Comparison of ENCODE assay signal across 11 cellular contexts in the genomic region with DNA sequence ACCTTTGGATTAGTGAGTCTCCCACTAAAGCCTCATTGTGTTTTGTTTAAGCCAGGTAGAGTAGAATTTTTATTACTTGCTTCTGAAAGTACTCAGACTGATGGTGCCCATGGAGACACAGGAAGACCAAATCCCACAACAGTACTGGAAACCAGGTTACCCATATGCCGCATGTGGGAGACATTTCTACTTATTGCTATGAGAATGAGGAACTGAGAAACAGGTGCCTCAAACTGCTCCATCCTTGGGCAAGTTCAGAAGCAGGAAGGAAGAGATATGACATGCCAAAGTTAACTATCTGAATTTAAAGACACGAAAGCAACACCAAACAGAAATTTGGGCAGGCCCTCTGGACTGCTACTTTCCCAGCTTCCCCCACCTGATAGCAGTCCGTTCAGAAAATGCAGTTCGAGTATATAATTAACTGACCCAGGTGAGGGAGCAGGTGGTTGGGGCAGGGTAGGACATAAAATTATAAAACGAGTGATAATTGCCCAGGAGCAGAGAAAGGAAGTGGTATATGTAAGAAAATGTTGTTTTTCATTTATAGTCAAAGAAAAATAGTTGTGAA.
DNase-seq lines count a peak whose midpoint lies in the region; ATAC-seq and TF ChIP-seq lines count a peak whose summit lies in the region.
"Had no signal": no experiment of that assay in that cellular context is flagged by ENCODE, and none has a peak within 500 bp of the region (broad histone marks: within the 10 kb centered on the region; RNA-seq: fewer than 3 reads in every experiment).

No MANE protein-coding gene starts in this region.

- H3K4me3 Mint-ChIP-seq in activated CD8-positive, alpha-beta T cell treated with anti-CD3 and anti-CD28 coated beads for 36 hours, result no peak overlapping the region
- H3K4me3 Mint-ChIP-seq in effector memory CD8-positive, alpha-beta T cell, result no peak overlapping the region
- H3K4me3 Mint-ChIP-seq: activated naive CD8-positive, alpha-beta T cell; nephron progenitor cell; WTC11 had no signal

- H3K27me3 Mint-ChIP-seq in activated CD8-positive, alpha-beta T cell treated with anti-CD3 and anti-CD28 coated beads for 36 hours, result no peaks in the 10 kb centered on the region
- H3K27me3 Mint-ChIP-seq in effector memory CD8-positive, alpha-beta T cell, result no peaks in the 10 kb centered on the region
- H3K27me3 Mint-ChIP-seq: activated naive CD8-positive, alpha-beta T cell had no signal

- no peaks in the 10 kb centered on the region for H3K36me3 Mint-ChIP-seq in activated CD8-positive, alpha-beta T cell treated with anti-CD3 and anti-CD28 coated beads for 36 hours (ENCODE audit: low read depth)
- peaks cover 3% of the 10 kb centered on the region for H3K36me3 Mint-ChIP-seq in effector memory CD8-positive, alpha-beta T cell (ENCODE audit: insufficient read depth)
- H3K36me3 Mint-ChIP-seq: activated naive CD8-positive, alpha-beta T cell; WTC11 had no signal

- intact Hi-C loops in activated CD8-positive, alpha-beta T cell treated with anti-CD3 and anti-CD28 coated beads for 36 hours (cut with micrococcal nuclease), result no loop called here

- POLR2A ChIA-PET in activated CD8-positive, alpha-beta T cell treated with anti-CD3 and anti-CD28 coated beads for 36 hours (lab: Charles Lee), result no interaction called here

- no peak for TF ChIP-seq CTCF in GM13977 (IDR thresholded peaks at IDR 0.05; ENCODE audit: extremely low read depth, insufficient read depth, missing control alignments)
- no peak for TF ChIP-seq CTCF in activated CD8-positive, alpha-beta T cell treated with anti-CD3 and anti-CD28 coated beads for 36 hours (IDR thresholded peaks at IDR 0.05)

- in situ Hi-C loops in GM13977 (cut with MboI; ENCODE audit: low pct_unique_long_range_greater_than_20kb, low sequenced_read_pairs, unreplicated experiment), result no loop called here

- H3K9me3 Mint-ChIP-seq in activated CD8-positive, alpha-beta T cell treated with anti-CD3 and anti-CD28 coated beads for 36 hours, result peaks cover 3% of the 10 kb centered on the region
- H3K9me3 Mint-ChIP-seq in effector memory CD8-positive, alpha-beta T cell, result peaks cover 0 to 5% of the 10 kb centered on the region in 2 donors
- H3K9me3 Mint-ChIP-seq: nephron progenitor cell had no signal

- CTCF ChIA-PET in activated CD8-positive, alpha-beta T cell treated with anti-CD3 and anti-CD28 coated beads for 36 hours (lab: Charles Lee), result no interaction called here

- H3K27ac Mint-ChIP-seq in activated CD8-positive, alpha-beta T cell treated with anti-CD3 and anti-CD28 coated beads for 36 hours, result no peak overlapping the region
- H3K27ac Mint-ChIP-seq in effector memory CD8-positive, alpha-beta T cell, result no peak overlapping the region
- H3K27ac Mint-ChIP-seq: activated naive CD8-positive, alpha-beta T cell; nephron progenitor cell; WTC11 had no signal

- no peaks in the 10 kb centered on the region for H3K4me1 Mint-ChIP-seq in activated CD8-positive, alpha-beta T cell treated with anti-CD3 and anti-CD28 coated beads for 36 hours (ENCODE audit: low read depth)
- no peaks in the 10 kb centered on the region for H3K4me1 Mint-ChIP-seq in effector memory CD8-positive, alpha-beta T cell (ENCODE audit: low read depth in 2 of 2)

- DNase-seq in GM13977 (ENCODE audit: low spot score) (peak; percentile 2), NAMALWA (ENCODE audit: low spot score) (peak; percentile 37), NCI-H146 treated with DMSO at 0.1 percent for 48 hours (lab: John Stamatoyannopoulos, UW; ENCODE audit: unreplicated experiment) (no peak), NCI-H226 (no peak)
- DNase-seq in activated CD8-positive, alpha-beta T cell treated with anti-CD3 and anti-CD28 coated beads for 36 hours, result no peak
- DNase-seq in effector memory CD8-positive, alpha-beta T cell, result no peak
- DNase-seq: nephron progenitor cell had no signal

- ATAC-seq in GM21360 (IDR thresholded peaks at IDR 0.05; ENCODE audit: unreplicated experiment), result peak; percentile 99
- peak; percentile 91 for ATAC-seq in HG03045 (IDR thresholded peaks at IDR 0.05; ENCODE audit: unreplicated experiment)
- no peak for ATAC-seq in activated CD8-positive, alpha-beta T cell treated with anti-CD3 and anti-CD28 coated beads for 36 hours
- ATAC-seq in effector memory CD8-positive, alpha-beta T cell (replicated peaks), result no peak
- ATAC-seq: WTC11 had no signal

Comparison
In these comparisons a context has a peak if more than half of its experiments do, and no peak if none do; other contexts are left out.
1. DNase-seq: peak in GM13977 (single experiment) and NAMALWA (single experiment); none in NCI-H146 treated with DMSO at 0.1 percent for 48 hours (single experiment), activated CD8-positive, alpha-beta T cell treated with anti-CD3 and anti-CD28 coated beads for 36 hours (single experiment), effector memory CD8-positive, alpha-beta T cell (0 of 3) and NCI-H226 (single experiment).
2. ATAC-seq: peak in GM21360 (single experiment) and HG03045 (single experiment); none in activated CD8-positive, alpha-beta T cell treated with anti-CD3 and anti-CD28 coated beads for 36 hours (single experiment) and effector memory CD8-positive, alpha-beta T cell (single experiment).